Comparison of ENCODE assay signal across 1 cellular context in genomic region chr2:219642465-219643083, GRCh38.
A peak's percentile ranks its signal among the peaks of the same experiment; 100 is the strongest.
TF ChIP-seq lines count a peak whose summit lies in the region.

No MANE protein-coding gene starts in this region.

TF ChIP-seq in HepG2, 621 proteins besides CTCF, POLR2A, EP300 and RAD21 (continued from another document and continues in another):
- TF ChIP-seq ZBTB25 (CRISPR knock-in tag; IDR thresholded peaks at IDR 0.05) (peak; percentile 85; the same call in 1 of the 2 replicates), RARA (CRISPR knock-in tag; IDR thresholded peaks at IDR 0.05) (peak; percentile 61), ZNF33B (CRISPR knock-in tag; IDR thresholded peaks at IDR 0.05) (no peak), SIN3A (IDR thresholded peaks at IDR 0.05; ENCODE audit: borderline replicate concordance, low read depth, low read length) (peak; percentile 68; the same call in 1 of the 2 replicates), MIER2 (CRISPR knock-in tag; IDR thresholded peaks at IDR 0.05) (peak; percentile 86), RORA (CRISPR knock-in tag; IDR thresholded peaks at IDR 0.05) (no peak), ZNF253 (CRISPR knock-in tag; IDR thresholded peaks at IDR 0.05; ENCODE audit: borderline replicate concordance) (no peak), ZNF788 (CRISPR knock-in tag; IDR thresholded peaks at IDR 0.05; ENCODE audit: borderline replicate concordance) (peak; percentile 94; the same call in 1 of the 2 replicates), HOXA9 (CRISPR knock-in tag; IDR thresholded peaks at IDR 0.05; ENCODE audit: borderline replicate concordance) (no peak), ZNF558 (CRISPR knock-in tag; IDR thresholded peaks at IDR 0.05; ENCODE audit: borderline replicate concordance) (no peak), MAFF (IDR thresholded peaks at IDR 0.05; ENCODE audit: low read depth, low read length) (no peak; the same call in 1 of the 2 replicates), ZNF530 (CRISPR knock-in tag; IDR thresholded peaks at IDR 0.05; ENCODE audit: low read depth) (no peak), PPARG (CRISPR knock-in tag; conservative IDR thresholded peaks at IDR 0.05) (peak; percentile 73), RFX1 (IDR thresholded peaks at IDR 0.05) (peak; percentile 91), STAG1 (CRISPR knock-in tag; IDR thresholded peaks at IDR 0.05) (peak; percentile 100), ZKSCAN5 (CRISPR knock-in tag; IDR thresholded peaks at IDR 0.05) (no peak), TSC22D2 (CRISPR knock-in tag; IDR thresholded peaks at IDR 0.05; ENCODE audit: borderline replicate concordance) (peak; percentile 92; the same call in 1 of the 2 replicates), MNT (IDR thresholded peaks at IDR 0.05) (no peak), ZNF878 (CRISPR knock-in tag; IDR thresholded peaks at IDR 0.05) (no peak), UBTF (CRISPR knock-in tag; IDR thresholded peaks at IDR 0.05) (peak; percentile 89), ZNF431 (CRISPR knock-in tag; IDR thresholded peaks at IDR 0.05; ENCODE audit: borderline replicate concordance, low read depth) (0 out of 2 replicates have a peak, but pooled peaks have one; percentile 52), TRIM24 (CRISPR knock-in tag; IDR thresholded peaks at IDR 0.05) (no peak), ZNF580 (CRISPR knock-in tag; IDR thresholded peaks at IDR 0.05; ENCODE audit: borderline replicate concordance, low read depth) (peak; percentile 98), BRF2 (CRISPR knock-in tag; IDR thresholded peaks at IDR 0.05) (no peak), BCL3 (CRISPR knock-in tag; IDR thresholded peaks at IDR 0.05) (no peak), ZNF749 (CRISPR knock-in tag; IDR thresholded peaks at IDR 0.05; ENCODE audit: borderline replicate concordance) (no peak), DNMT3B (CRISPR knock-in tag; conservative IDR thresholded peaks at IDR 0.05) (0 out of 2 replicates have a peak, but pooled peaks have one; percentile 32), ZBTB37 (CRISPR knock-in tag; IDR thresholded peaks at IDR 0.05) (no peak), MBD4 (IDR thresholded peaks at IDR 0.05; ENCODE audit: borderline replicate concordance, low read length) (no peak), AHDC1 (CRISPR knock-in tag; IDR thresholded peaks at IDR 0.05; ENCODE audit: borderline replicate concordance) (no peak), HNF1A (IDR thresholded peaks at IDR 0.05; ENCODE audit: low read depth) (no peak), HNF1A (CRISPR knock-in tag; IDR thresholded peaks at IDR 0.05; ENCODE audit: borderline replicate concordance) (no peak), PRPF4 (IDR thresholded peaks at IDR 0.05; ENCODE audit: low read depth, low read length, poor library complexity, severe bottlenecking) (no peak), CREB3 (CRISPR knock-in tag; IDR thresholded peaks at IDR 0.05) (no peak), SIX1 (CRISPR knock-in tag; IDR thresholded peaks at IDR 0.05; ENCODE audit: borderline replicate concordance) (0 out of 2 replicates have a peak, but pooled peaks have one; percentile 59), ZNF501 (CRISPR knock-in tag; IDR thresholded peaks at IDR 0.05) (peak; percentile 76), ZNF644 (CRISPR knock-in tag; IDR thresholded peaks at IDR 0.05; ENCODE audit: low read depth) (peak; percentile 62; the same call in 1 of the 2 replicates), ZKSCAN1 (IDR thresholded peaks at IDR 0.05; ENCODE audit: low read length) (peak; percentile 59; the same call in 1 of the 2 replicates), ZZZ3 (CRISPR knock-in tag; IDR thresholded peaks at IDR 0.05; ENCODE audit: borderline replicate concordance) (no peak), ZNF550 (CRISPR knock-in tag; IDR thresholded peaks at IDR 0.05; ENCODE audit: borderline replicate concordance) (no peak), ZNF672 (CRISPR knock-in tag; IDR thresholded peaks at IDR 0.05) (no peak; the same call in 1 of the 2 replicates)
